ENCODE assay signal across 12 cellular contexts in the genomic region with DNA sequence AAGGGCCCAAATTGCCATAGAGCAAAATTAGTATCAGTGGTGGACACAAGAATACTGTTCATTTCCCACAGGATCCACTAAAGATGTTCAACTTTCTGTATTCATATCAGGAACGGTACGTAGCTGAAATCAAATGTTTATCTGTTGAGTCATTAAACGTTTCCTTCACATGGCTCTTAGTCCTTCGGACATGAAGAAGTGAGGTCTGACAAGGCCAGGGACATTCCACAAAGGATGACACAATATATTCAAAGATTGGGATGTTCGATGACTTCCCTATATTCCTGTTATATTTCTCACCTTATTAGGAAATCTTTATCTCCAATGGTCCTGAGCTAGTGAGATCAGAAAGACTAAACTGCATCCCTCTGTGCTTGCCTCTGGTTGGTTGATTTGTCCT.
A peak's percentile ranks its signal among the peaks of the same experiment; 100 is the strongest.
DNase-seq lines count a peak whose midpoint lies in the region; ATAC-seq, FAIRE-seq and TF ChIP-seq lines count a peak whose summit lies in the region.
"Had no signal": no experiment of that assay in that cellular context is flagged by ENCODE, and none has a peak within 500 bp of the region (broad histone marks: within the 10 kb centered on the region; RNA-seq: fewer than 3 reads in every experiment).

No MANE protein-coding gene starts in this region.

- no peak overlapping the region for H2AFZ ChIP-seq in osteoblast (ENCODE audit: low read length)

- H3K4me3 ChIP-seq in osteoblast (ENCODE audit: insufficient read depth, low read length): no peak overlapping the region

- CTCF ChIA-PET in GM10248 (lab: Yijun Ruan, JAX): interaction anchor here (0.9 to 1.4 kb wide), 4 partner anchors 11 to 171 kb away, joined by 3 to 4 read pairs (median 4); no protein-coding TSS in a partner anchor

- H3K27ac ChIP-seq in osteoblast (ENCODE audit: low read depth, low read length): peak overlapping the region; percentile 80

- no peak overlapping the region for H3K4me2 ChIP-seq in osteoblast (ENCODE audit: insufficient read depth, low read length)

- no peaks in the 10 kb centered on the region for H4K20me1 ChIP-seq in osteoblast (ENCODE audit: insufficient read depth, low read length)

- FAIRE-seq in RCC 7860 (lab: Jason Lieb, UNC): peak; percentile 87
- FAIRE-seq: TTC549 had no signal

- POLR2A ChIA-PET in GM10248 (lab: Yijun Ruan, JAX): no interaction called here

- ATAC-seq in omental fat pad (ENCODE audit: low FRiP score): no peak
- ATAC-seq in HG03039 (IDR thresholded peaks at IDR 0.05; ENCODE audit: unreplicated experiment): no peak

- H3K9me3 ChIP-seq in osteoblast (ENCODE audit: low read depth, low read length): no peaks in the 10 kb centered on the region

- no peak for TF ChIP-seq CTCF in osteoblast (IDR thresholded peaks at IDR 0.05; ENCODE audit: extremely low read depth, low read depth, low read length)
- TF ChIP-seq CTCF in omental fat pad (IDR thresholded peaks at IDR 0.05): no peak
- no peak for TF ChIP-seq CTCF in GM10248 (IDR thresholded peaks at IDR 0.05; ENCODE audit: control extremely low read depth, extremely low read depth, low read depth, missing control alignments)

- H3K27me3 ChIP-seq in osteoblast (ENCODE audit: insufficient read depth, low read length): no peaks in the 10 kb centered on the region

- peaks cover 35% of the 10 kb centered on the region for H3K79me2 ChIP-seq in osteoblast (ENCODE audit: insufficient read depth, low read length)

- H3K36me3 ChIP-seq in osteoblast (ENCODE audit: insufficient read depth, low read length): peaks cover 60% of the 10 kb centered on the region

- H3K4me1 ChIP-seq in osteoblast (ENCODE audit: insufficient read depth, low read length): peaks cover 29% of the 10 kb centered on the region

- DNase-seq in COLO829 (ENCODE audit: low spot score) (peak; percentile 63), RCC 7860 (ENCODE audit: low spot score) (peak; percentile 94), dermis blood vessel endothelial cell (peak; percentile 82), osteoblast (ENCODE audit: insufficient read length, low spot score, missing footprints) (no peak), T1000 (lab: John Stamatoyannopoulos, UW) (no peak), omental fat pad (ENCODE audit: low spot score) (no peak), GM10248 (ENCODE audit: extremely low spot score) (no peak)
- DNase-seq: glutamatergic neuron, Karpas-422, nephron progenitor cell had no signal

Comparison
In these comparisons a context has a peak if more than half of its experiments do, and no peak if none do; other contexts are left out.
1. DNase-seq: peak in COLO829 (single experiment), RCC 7860 (single experiment) and dermis blood vessel endothelial cell (single experiment); none in osteoblast (single experiment), T1000 (single experiment), omental fat pad (single experiment) and GM10248 (single experiment).